In genomic region chr1:58783993-58784757, GRCh38 we compare ENCODE assay signal across 1 cellular context.
A peak's percentile ranks its signal among the peaks of the same experiment; 100 is the strongest.
TF ChIP-seq lines count a peak whose summit lies in the region.

Gene JUN (minus strand): TSS chr1:58784047. CDS start chr1:58783070, 977 bp downstream.

TF ChIP-seq in WTC11, 78 proteins besides CTCF, POLR2A, EP300 and RAD21 (continued from another document and continues in another):
- TF ChIP-seq ZNF281 (CRISPR knock-in tag; IDR thresholded peaks at IDR 0.05) (0 out of 2 replicates have a peak, but pooled peaks have one; percentile 6), MXD4 (CRISPR knock-in tag; IDR thresholded peaks at IDR 0.05; ENCODE audit: borderline replicate concordance) (no peak), ETV6 (CRISPR knock-in tag; IDR thresholded peaks at IDR 0.05) (peak; percentile 68), SMAD4 (CRISPR knock-in tag; IDR thresholded peaks at IDR 0.05) (no peak), E2F1 (CRISPR knock-in tag; IDR thresholded peaks at IDR 0.05) (no peak), ZNF121 (CRISPR knock-in tag; IDR thresholded peaks at IDR 0.05) (no peak), EMX1 (CRISPR knock-in tag; IDR thresholded peaks at IDR 0.05) (no peak), ELF4 (CRISPR knock-in tag; IDR thresholded peaks at IDR 0.05; ENCODE audit: low read depth) (no peak), FOXP1 (CRISPR knock-in tag; IDR thresholded peaks at IDR 0.05; ENCODE audit: borderline replicate concordance) (no peak), FOXK1 (CRISPR knock-in tag; IDR thresholded peaks at IDR 0.05) (no peak), RORB (CRISPR knock-in tag; IDR thresholded peaks at IDR 0.05) (no peak), SP1 (CRISPR knock-in tag; conservative IDR thresholded peaks at IDR 0.05) (peak; percentile 49), NR2C2 (CRISPR knock-in tag; IDR thresholded peaks at IDR 0.05) (no peak), TP53 (CRISPR knock-in tag; IDR thresholded peaks at IDR 0.05) (no peak), GABPB1 (CRISPR knock-in tag; IDR thresholded peaks at IDR 0.05) (0 out of 2 replicates have a peak, but pooled peaks have one; percentile 25), GRHL2 (CRISPR knock-in tag; IDR thresholded peaks at IDR 0.05; ENCODE audit: insufficient replicate concordance, severe bottlenecking) (no peak), JUN (CRISPR knock-in tag; IDR thresholded peaks at IDR 0.05) (no peak), FOXP4 (CRISPR knock-in tag; IDR thresholded peaks at IDR 0.05) (0 out of 2 replicates have a peak, but pooled peaks have one; percentile 58), ATF2 (CRISPR knock-in tag; IDR thresholded peaks at IDR 0.05; ENCODE audit: borderline replicate concordance, low read depth) (peak; percentile 81; the same call in 1 of the 2 replicates), ZNF425 (CRISPR knock-in tag; conservative IDR thresholded peaks at IDR 0.05) (no peak), CBFB (CRISPR knock-in tag; IDR thresholded peaks at IDR 0.05; ENCODE audit: low read depth) (no peak), ZSCAN18 (CRISPR knock-in tag; IDR thresholded peaks at IDR 0.05) (no peak), ERG (CRISPR knock-in tag; IDR thresholded peaks at IDR 0.05) (no peak), CREB1 (CRISPR knock-in tag; IDR thresholded peaks at IDR 0.05) (no peak), ZMAT4 (CRISPR knock-in tag; IDR thresholded peaks at IDR 0.05) (no peak), GTF2I (CRISPR knock-in tag; conservative IDR thresholded peaks at IDR 0.05) (no peak), NFATC4 (CRISPR knock-in tag; IDR thresholded peaks at IDR 0.05) (no peak), TEAD1 (CRISPR knock-in tag; IDR thresholded peaks at IDR 0.05) (peak; percentile 25; the same call in 1 of the 2 replicates), ZNF317 (CRISPR knock-in tag; IDR thresholded peaks at IDR 0.05; ENCODE audit: borderline replicate concordance, low read depth) (no peak), E2F4 (CRISPR knock-in tag; IDR thresholded peaks at IDR 0.05; ENCODE audit: borderline replicate concordance, low read depth) (no peak), HMGXB4 (CRISPR knock-in tag; IDR thresholded peaks at IDR 0.05) (0 out of 2 replicates have a peak, but pooled peaks have one; percentile 18), FOXJ3 (CRISPR knock-in tag; IDR thresholded peaks at IDR 0.05; ENCODE audit: borderline replicate concordance) (no peak), ZNF138 (CRISPR knock-in tag; conservative IDR thresholded peaks at IDR 0.05) (no peak), ZNF416 (CRISPR knock-in tag; IDR thresholded peaks at IDR 0.05) (0 out of 2 replicates have a peak, but pooled peaks have one; percentile 30), USF1 (CRISPR knock-in tag; IDR thresholded peaks at IDR 0.05) (0 out of 2 replicates have a peak, but pooled peaks have one; percentile 9), NFYB (CRISPR knock-in tag; conservative IDR thresholded peaks at IDR 0.05; ENCODE audit: low read depth) (peak; percentile 80), NR1H2 (CRISPR knock-in tag; IDR thresholded peaks at IDR 0.05) (no peak), USF2 (CRISPR knock-in tag; IDR thresholded peaks at IDR 0.05) (no peak)
